Comparison of ENCODE assay signal across 26 cellular contexts in genomic region chr10:130546841-130547240, GRCh38.
"Had no signal": no experiment of that assay in that cellular context is flagged by ENCODE, and none has a peak within 500 bp of the region (broad histone marks: within the 10 kb centered on the region; RNA-seq: fewer than 3 reads in every experiment).

No MANE protein-coding gene starts in this region.

- H3K27ac ChIP-seq: stomach, suprapubic skin, testis, thoracic aorta, thyroid gland, tibial artery, tibial nerve, transverse colon, upper lobe of left lung, upper lobe of right lung, uterus, vagina had no signal

- DNase-seq: stimulated activated CD4-positive, alpha-beta T cell treated with anti-CD3 and anti-CD28 coated beads, Interleukin-2, amount 100 ng/mL, for 48 hours; stimulated activated CD4-positive, alpha-beta T cell treated with anti-CD3 and anti-CD28 coated beads, Interleukin-4, amount 100 ng/mL, for 24 hours; stimulated activated CD4-positive, alpha-beta T cell treated with anti-CD3 and anti-CD28 coated beads, Interleukin-4, amount 100 ng/mL, for 4 hours; stimulated activated CD8-positive, alpha-beta memory T cell treated with anti-CD3 and anti-CD28 coated beads, Interleukin-4, amount 100 ng/mL, for 48 hours; stimulated activated naive B cell treated with anti-CD40 and anti-IgM and Interleukin-4, amounts not matched to agents 10 μg/mL and 1 μg/mL and 100 μg/mL, for 72 hours; stimulated activated naive CD4-positive, alpha-beta T cell; stimulated activated naive CD4-positive, alpha-beta T cell treated with Interleukin-2 at 50 U/mL for 16 hours; stimulated activated naive CD8-positive, alpha-beta T cell treated with anti-CD3 and anti-CD28 coated beads, Interleukin-15, amount 100 ng/mL, for 72 hours; stimulated activated naive CD8-positive, alpha-beta T cell treated with anti-CD3 and anti-CD28 coated beads, Interleukin-15, Interleukin-2, amounts not matched to agents 100 U/mL and 50 U/mL, for 24 hours; stomach; substantia nigra; testis; thyroid gland; tibial artery; transverse colon; upper lobe of left lung; upper lobe of right lung; uterus had no signal

- ATAC-seq: stimulated activated effector memory CD8-positive, alpha-beta T cell treated with anti-CD3 and anti-CD28 coated beads, Interleukin-12 subunit alpha, Interleukin-12 subunit beta, amount 100 ng/mL, for 72 hours; stimulated activated memory B cell treated with anti-CD40 and anti-IgM and Interleukin-4, amounts not matched to agents 10 μg/mL and 1 μg/mL and 100 μg/mL, for 72 hours; stimulated activated naive B cell treated with anti-CD40 and anti-IgM and Interleukin-4, amounts not matched to agents 10 μg/mL and 1 μg/mL and 100 μg/mL, for 72 hours; stimulated activated naive CD8-positive, alpha-beta T cell treated with anti-CD3 and anti-CD28 coated beads, Interleukin-15, amount 100 ng/mL, for 72 hours; stimulated activated naive CD8-positive, alpha-beta T cell treated with anti-CD3 and anti-CD28 coated beads, Interleukin-15, Interleukin-2, amounts not matched to agents 100 U/mL and 50 U/mL, for 24 hours; upper lobe of right lung had no signal

- H3K27me3 ChIP-seq: testis, thyroid gland, tibial nerve, transverse colon, upper lobe of left lung, upper lobe of right lung, uterus, vagina had no signal

- H3K36me3 Mint-ChIP-seq: stimulated activated effector memory CD8-positive, alpha-beta T cell treated with anti-CD3 and anti-CD28 coated beads, Interleukin-12 subunit alpha, Interleukin-12 subunit beta, amount 100 ng/mL, for 72 hours; stimulated activated memory B cell treated with anti-CD40 and anti-IgM and Interleukin-4, amounts not matched to agents 10 μg/mL and 1 μg/mL and 100 μg/mL, for 72 hours; stimulated activated naive B cell treated with anti-CD40 and anti-IgM and Interleukin-4, amounts not matched to agents 10 μg/mL and 1 μg/mL and 100 μg/mL, for 72 hours; type B pancreatic cell had no signal

- H3K27ac Mint-ChIP-seq: stimulated activated effector memory CD8-positive, alpha-beta T cell treated with anti-CD3 and anti-CD28 coated beads, Interleukin-12 subunit alpha, Interleukin-12 subunit beta, amount 100 ng/mL, for 72 hours; stimulated activated memory B cell treated with anti-CD40 and anti-IgM and Interleukin-4, amounts not matched to agents 10 μg/mL and 1 μg/mL and 100 μg/mL, for 72 hours; stimulated activated naive B cell treated with anti-CD40 and anti-IgM and Interleukin-4, amounts not matched to agents 10 μg/mL and 1 μg/mL and 100 μg/mL, for 72 hours; stimulated activated naive CD8-positive, alpha-beta T cell treated with anti-CD3 and anti-CD28 coated beads, Interleukin-15, amount 100 ng/mL, for 72 hours; stimulated activated naive CD8-positive, alpha-beta T cell treated with anti-CD3 and anti-CD28 coated beads, Interleukin-15, Interleukin-2, amounts not matched to agents 100 ng/mL and 50 ng/mL, for 24 hours; type B pancreatic cell had no signal

- H3K4me1 ChIP-seq: stomach, suprapubic skin, testis, thyroid gland, tibial artery, tibial nerve, transverse colon, upper lobe of left lung, upper lobe of right lung, uterus, vagina had no signal

- H3K4me3 Mint-ChIP-seq: stimulated activated effector memory CD8-positive, alpha-beta T cell treated with anti-CD3 and anti-CD28 coated beads, Interleukin-12 subunit alpha, Interleukin-12 subunit beta, amount 100 ng/mL, for 72 hours; stimulated activated memory B cell treated with anti-CD40 and anti-IgM and Interleukin-4, amounts not matched to agents 10 μg/mL and 1 μg/mL and 100 μg/mL, for 72 hours; stimulated activated naive B cell treated with anti-CD40 and anti-IgM and Interleukin-4, amounts not matched to agents 10 μg/mL and 1 μg/mL and 100 μg/mL, for 72 hours; stimulated activated naive CD8-positive, alpha-beta T cell treated with anti-CD3 and anti-CD28 coated beads, Interleukin-15, amount 100 ng/mL, for 72 hours; stimulated activated naive CD8-positive, alpha-beta T cell treated with anti-CD3 and anti-CD28 coated beads, Interleukin-15, Interleukin-2, amounts not matched to agents 100 ng/mL and 50 ng/mL, for 24 hours; type B pancreatic cell had no signal

- H3K9me3 Mint-ChIP-seq: stimulated activated effector memory CD8-positive, alpha-beta T cell treated with anti-CD3 and anti-CD28 coated beads, Interleukin-12 subunit alpha, Interleukin-12 subunit beta, amount 100 ng/mL, for 72 hours; stimulated activated memory B cell treated with anti-CD40 and anti-IgM and Interleukin-4, amounts not matched to agents 10 μg/mL and 1 μg/mL and 100 μg/mL, for 72 hours; stimulated activated naive B cell treated with anti-CD40 and anti-IgM and Interleukin-4, amounts not matched to agents 10 μg/mL and 1 μg/mL and 100 μg/mL, for 72 hours; stimulated activated naive CD8-positive, alpha-beta T cell treated with anti-CD3 and anti-CD28 coated beads, Interleukin-15, amount 100 ng/mL, for 72 hours; stimulated activated naive CD8-positive, alpha-beta T cell treated with anti-CD3 and anti-CD28 coated beads, Interleukin-15, Interleukin-2, amounts not matched to agents 100 ng/mL and 50 ng/mL, for 24 hours; type B pancreatic cell had no signal

- H3K9me3 ChIP-seq: stomach, suprapubic skin, testis, thoracic aorta, thyroid gland, tibial artery, tibial nerve, transverse colon, upper lobe of left lung, upper lobe of right lung, uterus, vagina had no signal

- H3K4me3 ChIP-seq: stomach, suprapubic skin, testis, thoracic aorta, thyroid gland, tibial artery, tibial nerve, transverse colon, upper lobe of left lung, upper lobe of right lung, uterus, vagina had no signal

- H3K4me1 Mint-ChIP-seq: stimulated activated effector memory CD8-positive, alpha-beta T cell treated with anti-CD3 and anti-CD28 coated beads, Interleukin-12 subunit alpha, Interleukin-12 subunit beta, amount 100 ng/mL, for 72 hours; stimulated activated memory B cell treated with anti-CD40 and anti-IgM and Interleukin-4, amounts not matched to agents 10 μg/mL and 1 μg/mL and 100 μg/mL, for 72 hours; stimulated activated naive B cell treated with anti-CD40 and anti-IgM and Interleukin-4, amounts not matched to agents 10 μg/mL and 1 μg/mL and 100 μg/mL, for 72 hours; stimulated activated naive CD8-positive, alpha-beta T cell treated with anti-CD3 and anti-CD28 coated beads, Interleukin-15, amount 100 ng/mL, for 72 hours had no signal

- H3K36me3 ChIP-seq: stomach, suprapubic skin, thoracic aorta, thyroid gland, tibial artery, tibial nerve, transverse colon, upper lobe of left lung, upper lobe of right lung, uterus, vagina had no signal
